Comparison of ENCODE assay signal across 12 cellular contexts in the genomic region with DNA sequence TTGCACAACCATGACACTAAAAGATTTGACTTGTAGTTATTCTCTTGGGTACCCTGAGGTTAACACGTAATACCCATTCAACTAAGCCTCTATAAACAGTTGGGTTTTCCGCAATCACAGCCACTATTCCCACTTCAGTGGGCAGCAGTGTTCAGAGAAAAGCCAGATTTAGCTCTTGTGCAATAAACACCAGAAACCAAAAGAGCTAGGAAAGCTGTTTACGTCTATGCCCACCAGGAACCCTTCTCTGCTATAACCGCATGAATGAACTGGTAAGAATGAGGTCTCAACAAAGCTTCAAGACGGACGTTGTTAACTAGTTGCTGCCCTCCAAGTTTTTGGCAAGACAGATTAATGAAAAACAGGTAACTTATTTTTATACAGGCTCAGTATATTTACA.
A peak's percentile ranks its signal among the peaks of the same experiment; 100 is the strongest.
DNase-seq lines count a peak whose midpoint lies in the region; ATAC-seq and TF ChIP-seq lines count a peak whose summit lies in the region.
"Had no signal": no experiment of that assay in that cellular context is flagged by ENCODE, and none has a peak within 500 bp of the region (broad histone marks: within the 10 kb centered on the region; RNA-seq: fewer than 3 reads in every experiment).

No MANE protein-coding gene starts in this region.

- no peak overlapping the region for H4K91ac ChIP-seq in mesenchymal stem cell (ENCODE audit: low read length)

- H3K4me1 ChIP-seq in mesenchymal stem cell (ENCODE audit: control insufficient read depth, insufficient read depth, low read depth, low read length) (peaks cover 12% of the 10 kb centered on the region), tibial artery (peaks cover 0 to 67% (median 52%) of the 10 kb centered on the region in 4 donors)

- H3K27me3 ChIP-seq in mesenchymal stem cell (ENCODE audit: control insufficient read depth in 1 of 2, insufficient read depth in 1 of 2, low read length in 2 of 2): no peaks in the 10 kb centered on the region
- H3K27me3 ChIP-seq in tibial artery: no peaks in the 10 kb centered on the region

- H3K4ac ChIP-seq in mesenchymal stem cell (ENCODE audit: low read depth in 1 of 2, low read length in 2 of 2): no peak overlapping the region

- H2BK120ac ChIP-seq in mesenchymal stem cell (ENCODE audit: low read depth, low read length): no peak overlapping the region

- intact Hi-C loops in tibial artery (cut with DNase I; ENCODE audit: low total_unique reads) (no loop called here), natural killer cell (cut with micrococcal nuclease) (no loop called here)

- DNase-seq in activated naive CD4-positive, alpha-beta T cell treated with anti-CD3 and anti-CD28 coated beads, Interleukin-2, amount 10 ng/mL, durations not matched to agents 7 days and 5 days: no peak
- DNase-seq in activated naive CD4-positive, alpha-beta T cell treated with anti-CD3 and anti-CD28 coated beads, Interleukin-2, amount 50 U/mL, for 16 hours: no peak
- DNase-seq in cerebellar cortex (ENCODE audit: low spot score) (peak; percentile 21), mesenchymal stem cell (peak; percentile 93), tibial artery (no peak), natural killer cell (no peak)
- DNase-seq in T-helper 2 cell treated with Interferon-gamma antibody and Interleukin-4, amounts not matched to agents 5 μg/mL and 100 μg/mL, for 36 hours (ENCODE audit: low spot score): no peak
- DNase-seq in stimulated activated CD4-positive, alpha-beta T cell treated with anti-CD3 and anti-CD28 coated beads, Interleukin-2, amount 100 ng/mL, for 24 hours: no peak
- DNase-seq: activated CD4-positive, alpha-beta T cell treated with anti-CD3 and anti-CD28 coated beads for 4 hours; activated naive CD8-positive, alpha-beta T cell treated with anti-CD3 and anti-CD28 coated beads, Interleukin-2, amount 10 ng/mL, durations not matched to agents 7 days and 5 days; foreskin fibroblast; GDM1 had no signal

- H3K4me2 ChIP-seq in mesenchymal stem cell (ENCODE audit: low read length, poor library complexity, severe bottlenecking): no peak overlapping the region

- H3K27me3 Mint-ChIP-seq in activated naive CD4-positive, alpha-beta T cell treated with anti-CD3 and anti-CD28 coated beads, Interleukin-2, amount 10 ng/mL, durations not matched to agents 7 days and 5 days: no peaks in the 10 kb centered on the region
- H3K27me3 Mint-ChIP-seq in natural killer cell (ENCODE audit: low read depth in 2 of 2): peaks cover under 1 to 2% of the 10 kb centered on the region in 2 donors
- no peaks in the 10 kb centered on the region for H3K27me3 Mint-ChIP-seq in T-helper 2 cell treated with Interferon-gamma antibody and Interleukin-4, amounts not matched to agents 5 μg/mL and 100 μg/mL, for 36 hours (ENCODE audit: low read depth)
- H3K27me3 Mint-ChIP-seq: activated naive CD8-positive, alpha-beta T cell treated with anti-CD3 and anti-CD28 coated beads, Interleukin-2, amount 10 ng/mL, durations not matched to agents 7 days and 5 days had no signal

- H4K8ac ChIP-seq in mesenchymal stem cell (ENCODE audit: low read length): no peak overlapping the region

- H3K9me3 ChIP-seq in mesenchymal stem cell (ENCODE audit: control insufficient read depth, low read length) (no peaks in the 10 kb centered on the region), tibial artery (no peaks in the 10 kb centered on the region)

- H2BK12ac ChIP-seq in mesenchymal stem cell (ENCODE audit: low read length in 2 of 2): no peak overlapping the region

- peaks cover 5 to 58% of the 10 kb centered on the region in 2 experiments for H3K36me3 ChIP-seq in mesenchymal stem cell (ENCODE audit: control insufficient read depth in 1 of 2, insufficient read depth in 2 of 2, low read depth in 1 of 2, low read length in 2 of 2)
- peaks cover 0 to 17% (median 13%) of the 10 kb centered on the region in 3 donors for H3K36me3 ChIP-seq in tibial artery

- H2BK5ac ChIP-seq in mesenchymal stem cell (ENCODE audit: low read depth, low read length, poor library complexity, severe bottlenecking): no peak overlapping the region

- CTCF ChIA-PET in activated naive CD4-positive, alpha-beta T cell treated with anti-CD3 and anti-CD28 coated beads, Interleukin-2, amount 10 ng/mL, durations not matched to agents 7 days and 5 days (lab: Charles Lee): interaction anchor here (4.9 kb wide), 1 partner anchor 10 kb away, joined by 25 read pairs; no protein-coding TSS in a partner anchor

- H3K79me1 ChIP-seq in mesenchymal stem cell (replicated peaks; ENCODE audit: low read length, poor library complexity, severe bottlenecking): peaks cover 17% of the 10 kb centered on the region

- no peak overlapping the region for H2BK15ac ChIP-seq in mesenchymal stem cell (ENCODE audit: low read depth, poor library complexity, severe bottlenecking)

- no peak for TF ChIP-seq CTCF in tibial artery (IDR thresholded peaks at IDR 0.05)
- no peak for TF ChIP-seq CTCF in natural killer cell (IDR thresholded peaks at IDR 0.05)

- H3K27ac ChIP-seq in mesenchymal stem cell (ENCODE audit: low read length, poor library complexity, severe bottlenecking) (no peak overlapping the region), tibial artery (peak overlapping the region; percentile 95 to 99)

- H3K23ac ChIP-seq in mesenchymal stem cell (ENCODE audit: low read length in 2 of 2): no peak overlapping the region

- H3K4me3 ChIP-seq in mesenchymal stem cell (ENCODE audit: insufficient read depth in 1 of 2, low read depth in 1 of 2, low read length in 2 of 2): peak overlapping the region in 1 of 2 experiments; percentile 95
- H3K4me3 ChIP-seq in tibial artery: peak overlapping the region; percentile 73 to 96

- H3K9ac ChIP-seq in mesenchymal stem cell (ENCODE audit: low read length): peak overlapping the region; percentile 96

- H3K4me3 Mint-ChIP-seq in activated naive CD4-positive, alpha-beta T cell treated with anti-CD3 and anti-CD28 coated beads, Interleukin-2, amount 10 ng/mL, durations not matched to agents 7 days and 5 days: no peak overlapping the region
- no peak overlapping the region for H3K4me3 Mint-ChIP-seq in natural killer cell
- no peak overlapping the region for H3K4me3 Mint-ChIP-seq in T-helper 2 cell treated with Interferon-gamma antibody and Interleukin-4, amounts not matched to agents 5 μg/mL and 100 μg/mL, for 36 hours
- H3K4me3 Mint-ChIP-seq: activated naive CD8-positive, alpha-beta T cell treated with anti-CD3 and anti-CD28 coated beads, Interleukin-2, amount 10 ng/mL, durations not matched to agents 7 days and 5 days had no signal

- ATAC-seq in natural killer cell: no peak

- 42% methylated on average over 6 of the region's 6 CpGs for WGBS in mesenchymal stem cell

- H3K27ac Mint-ChIP-seq in activated naive CD4-positive, alpha-beta T cell treated with anti-CD3 and anti-CD28 coated beads, Interleukin-2, amount 10 ng/mL, durations not matched to agents 7 days and 5 days: peak overlapping the region; percentile 34
- no peak overlapping the region for H3K27ac Mint-ChIP-seq in natural killer cell
- H3K27ac Mint-ChIP-seq in T-helper 2 cell treated with Interferon-gamma antibody and Interleukin-4, amounts not matched to agents 5 μg/mL and 100 μg/mL, for 36 hours: no peak overlapping the region
- H3K27ac Mint-ChIP-seq: activated naive CD8-positive, alpha-beta T cell treated with anti-CD3 and anti-CD28 coated beads, Interleukin-2, amount 10 ng/mL, durations not matched to agents 7 days and 5 days had no signal

- H3K36me3 Mint-ChIP-seq in activated naive CD4-positive, alpha-beta T cell treated with anti-CD3 and anti-CD28 coated beads, Interleukin-2, amount 10 ng/mL, durations not matched to agents 7 days and 5 days: peaks cover 42% of the 10 kb centered on the region
- no peaks in the 10 kb centered on the region for H3K36me3 Mint-ChIP-seq in natural killer cell
- peaks cover 26% of the 10 kb centered on the region for H3K36me3 Mint-ChIP-seq in T-helper 2 cell treated with Interferon-gamma antibody and Interleukin-4, amounts not matched to agents 5 μg/mL and 100 μg/mL, for 36 hours (ENCODE audit: low read depth)

- H2AFZ ChIP-seq in mesenchymal stem cell (ENCODE audit: low read depth, low read length): no peak overlapping the region

- peaks cover 15% of the 10 kb centered on the region for H3K4me1 Mint-ChIP-seq in activated naive CD4-positive, alpha-beta T cell treated with anti-CD3 and anti-CD28 coated beads, Interleukin-2, amount 10 ng/mL, durations not matched to agents 7 days and 5 days
- peaks cover 2 to 12% of the 10 kb centered on the region in 2 donors for H3K4me1 Mint-ChIP-seq in natural killer cell
- peaks cover 20% of the 10 kb centered on the region for H3K4me1 Mint-ChIP-seq in T-helper 2 cell treated with Interferon-gamma antibody and Interleukin-4, amounts not matched to agents 5 μg/mL and 100 μg/mL, for 36 hours (ENCODE audit: low read depth)

- H3K9me3 Mint-ChIP-seq in activated naive CD4-positive, alpha-beta T cell treated with anti-CD3 and anti-CD28 coated beads, Interleukin-2, amount 10 ng/mL, durations not matched to agents 7 days and 5 days: no peaks in the 10 kb centered on the region
- no peaks in the 10 kb centered on the region for H3K9me3 Mint-ChIP-seq in natural killer cell
- no peaks in the 10 kb centered on the region for H3K9me3 Mint-ChIP-seq in T-helper 2 cell treated with Interferon-gamma antibody and Interleukin-4, amounts not matched to agents 5 μg/mL and 100 μg/mL, for 36 hours
- H3K9me3 Mint-ChIP-seq: activated naive CD8-positive, alpha-beta T cell treated with anti-CD3 and anti-CD28 coated beads, Interleukin-2, amount 10 ng/mL, durations not matched to agents 7 days and 5 days had no signal

- no peak overlapping the region for H3K18ac ChIP-seq in mesenchymal stem cell (ENCODE audit: low read depth in 1 of 2, low read length in 2 of 2)

- H2AK5ac ChIP-seq in mesenchymal stem cell (ENCODE audit: low read length, severe bottlenecking): no peak overlapping the region

- H3K14ac ChIP-seq in mesenchymal stem cell (ENCODE audit: low read length in 2 of 2): no peak overlapping the region

Comparison
In these comparisons a context has a peak if more than half of its experiments do, and no peak if none do; other contexts are left out.
1. DNase-seq: peak in cerebellar cortex (single experiment) and mesenchymal stem cell (single experiment); none in activated naive CD4-positive, alpha-beta T cell treated with anti-CD3 and anti-CD28 coated beads, Interleukin-2, amount 10 ng/mL, durations not matched to agents 7 days and 5 days (single experiment), activated naive CD4-positive, alpha-beta T cell treated with anti-CD3 and anti-CD28 coated beads, Interleukin-2, amount 50 U/mL, for 16 hours (single experiment), tibial artery (0 of 2), natural killer cell (single experiment), T-helper 2 cell treated with Interferon-gamma antibody and Interleukin-4, amounts not matched to agents 5 μg/mL and 100 μg/mL, for 36 hours (single experiment) and stimulated activated CD4-positive, alpha-beta T cell treated with anti-CD3 and anti-CD28 coated beads, Interleukin-2, amount 100 ng/mL, for 24 hours (0 of 2).